Comparison of ENCODE assay signal across 8 cellular contexts in genomic region chr18:23503038-23503966, GRCh38. TPM values are rescaled to one million over a fixed set of nuclear protein-coding genes. Genes with fewer than 3 reads are reported as not detected.
DNase-seq lines count a peak whose midpoint lies in the region; ATAC-seq and TF ChIP-seq lines count a peak whose summit lies in the region.

Gene RMC1 (plus strand): TSS chr18:23503511. CDS start chr18:23503619, 108 bp downstream.

- peak; percentile 21; the same call in 1 of the 2 replicates for TF ChIP-seq CTCF in GM12875 (IDR thresholded peaks at IDR 0.05; ENCODE audit: borderline replicate concordance, insufficient read depth, low read depth, low read length)
- peak in 1 of 5 experiments; percentile 29 for TF ChIP-seq CTCF in transverse colon (IDR thresholded peaks at IDR 0.05)

- H3K27me3 ChIP-seq in adipocyte (replicated peaks; ENCODE audit: control insufficient read depth, insufficient read depth, low read length), result no peaks in the 10 kb centered on the region
- H3K27me3 ChIP-seq in transverse colon, result no peaks in the 10 kb centered on the region

- H3K4me1 ChIP-seq in adipocyte (ENCODE audit: control insufficient read depth, insufficient read depth, low read length), result peaks cover 21% of the 10 kb centered on the region
- peaks cover 5 to 37% (median 22%) of the 10 kb centered on the region in 4 donors for H3K4me1 ChIP-seq in transverse colon

- H3K9me3 ChIP-seq in adipocyte (ENCODE audit: control insufficient read depth, low read length) (no peaks in the 10 kb centered on the region), transverse colon (no peaks in the 10 kb centered on the region)

- TF ChIP-seq POLR2A in transverse colon (IDR thresholded peaks at IDR 0.05), result peak; percentile 95

- intact Hi-C loops in cardiac septum (cut with DNase I) (loop anchor here (1.0 to 2.0 kb wide), 2 partner anchors 51 to 83 kb away; partner anchors contain the start of genes NPC1 and RIOK3), transverse colon (cut with DNase I; ENCODE audit: low total_unique reads) (loop anchor here (5.0 kb wide), 1 partner anchor 84 kb away; the partner anchor contains the start of gene NPC1)

- peak within 1 kb of the TSS; percentile 94 for H3K9ac ChIP-seq in adipocyte (ENCODE audit: low read length)

- 0% methylated on average over 59 of the region's 110 CpGs; no CpG with 5 or more reads in 1 of the 2 donors for WGBS in transverse colon (ENCODE audit: low coverage in 1 of 2), 2 donors

- H3K27ac ChIP-seq in transverse colon, result peak within 1 kb of the TSS; percentile 88 to 97 (median 93)

- ATAC-seq in HG02678 (IDR thresholded peaks at IDR 0.05; ENCODE audit: unreplicated experiment), result peak; percentile 80

- H3K4me3 ChIP-seq in GM12875 (ENCODE audit: low read depth, low read length) (peak within 1 kb of the TSS; percentile 90), adipocyte (ENCODE audit: low read length) (peak within 1 kb of the TSS; percentile 94), transverse colon (peak within 1 kb of the TSS; percentile 85 to 99 (median 93))

- in situ Hi-C loops in transverse colon (cut with MboI; ENCODE audit: low pct_ligation_motif_present in 1 of 4, low pct_unique_long_range_greater_than_20kb in 1 of 4, low sequenced_read_pairs in 3 of 4), result no loop called here

- H3K36me3 ChIP-seq in adipocyte (ENCODE audit: control insufficient read depth, insufficient read depth, low read length, severe bottlenecking) (peaks cover 16% of the 10 kb centered on the region), transverse colon (peaks cover 0 to 14% (median 0%) of the 10 kb centered on the region in 4 donors)

- DNase-seq in NCI-H128 (lab: John Stamatoyannopoulos, UW; ENCODE audit: unreplicated experiment) (peak; percentile 89), T follicular helper cell (ENCODE audit: low read depth) (peak; percentile 95), adipocyte (ENCODE audit: low read depth) (peak; percentile 99), cardiac septum (ENCODE audit: low spot score) (peak; percentile 99), pons (ENCODE audit: low spot score) (peak; percentile 88), transverse colon (peak; percentile 98)

- TF ChIP-seq EP300 in transverse colon (IDR thresholded peaks at IDR 0.05; ENCODE audit: low read depth), result no peak

RNA-seq across cellular contexts. Expression of gene RMC1, which starts in this region (rescaled TPM):
- 18.1 TPM for total RNA-seq in cardiac septum
- 10 to 100 TPM in 3 of 4 donors, 1 to 10 TPM in 1; 4.4 to 34.1 (median 26.6) TPM for total RNA-seq in transverse colon

Comparison
In these comparisons a context has a peak if more than half of its experiments do, and no peak if none do; other contexts are left out.
1. Peak in every context shown above with its lines: DNase-seq, ATAC-seq, H3K4me3 ChIP-seq and H3K27ac ChIP-seq.